Comparison of ENCODE assay signal across 8 cellular contexts in genomic region chr19:14042673-14043608, GRCh38. TPM values are rescaled to one million over a fixed set of nuclear protein-coding genes. Genes with fewer than 3 reads are reported as not detected.
A peak's percentile ranks its signal among the peaks of the same experiment; 100 is the strongest.
DNase-seq lines count a peak whose midpoint lies in the region; ATAC-seq and TF ChIP-seq lines count a peak whose summit lies in the region.
"Not testable (repeated sequence)": the region's sequence is repeated elsewhere in the genome, so short reads cannot be mapped to it uniquely, and the experiment has no call there.

No MANE protein-coding gene starts in this region.

- peak; percentile 68 for TF ChIP-seq CTCF in DND-41 (IDR thresholded peaks at IDR 0.05; ENCODE audit: borderline replicate concordance, extremely low read depth, low read length, poor library complexity, severe bottlenecking)
- peak; percentile 63 for TF ChIP-seq CTCF in WERI-Rb-1 (IDR thresholded peaks at IDR 0.05; ENCODE audit: low read depth, low read length)
- TF ChIP-seq CTCF in cardiac fibroblast (IDR thresholded peaks at IDR 0.05; ENCODE audit: low read depth, low read length): peak; percentile 61
- TF ChIP-seq CTCF in heart right ventricle (IDR thresholded peaks at IDR 0.05): peak in 8 of 9 donors; percentile 14 to 77 (median 62)
- TF ChIP-seq CTCF in nephron progenitor cell (IDR thresholded peaks at IDR 0.05): peak; percentile 37
- peak; percentile 43 to 72 (median 56) for TF ChIP-seq CTCF in transverse colon (IDR thresholded peaks at IDR 0.05)

- 52 to 53% methylated on average over 19 of the region's 19 CpGs for WGBS in heart right ventricle, 2 donors
- WGBS in transverse colon (ENCODE audit: low coverage in 1 of 2), 2 donors: 66% methylated on average over 19 of the region's 19 CpGs; no CpG with 5 or more reads in 1 of the 2 donors

- not testable (repeated sequence) for H2AFZ ChIP-seq in DND-41 (ENCODE audit: low read depth, low read length)

- H3K27me3 ChIP-seq in DND-41 (ENCODE audit: insufficient read depth, low read length, poor library complexity); WERI-Rb-1 (ENCODE audit: insufficient read depth, low read depth, severe bottlenecking); heart right ventricle; transverse colon: not testable (repeated sequence)

- in situ Hi-C loops in transverse colon (cut with MboI; ENCODE audit: low pct_ligation_motif_present in 1 of 4, low pct_unique_long_range_greater_than_20kb in 1 of 4, low sequenced_read_pairs in 3 of 4): not testable (repeated sequence)

- not testable (repeated sequence) for TF ChIP-seq POLR2A in transverse colon (IDR thresholded peaks at IDR 0.05)

- H3K27me3 Mint-ChIP-seq in nephron progenitor cell (ENCODE audit: low read depth, poor library complexity): not testable (repeated sequence)

- not testable (repeated sequence) for H3K4me3 ChIP-seq in DND-41 (ENCODE audit: low read depth in 1 of 2, low read length in 2 of 2); WERI-Rb-1 (ENCODE audit: low read depth, low read length); cardiac fibroblast (replicated peaks in 1 of 2; ENCODE audit: low read depth in 2 of 2, low read length in 2 of 2); heart right ventricle; transverse colon

- H3K4me1 Mint-ChIP-seq in nephron progenitor cell: peaks cover 17% of the 10 kb centered on the region

- H4K20me1 ChIP-seq in DND-41 (ENCODE audit: insufficient read depth, low read length): not testable (repeated sequence)

- peaks cover 34% of the 10 kb centered on the region for H3K36me3 ChIP-seq in DND-41 (ENCODE audit: insufficient read depth, low read length)
- not testable (repeated sequence) for H3K36me3 ChIP-seq in WERI-Rb-1, transverse colon
- H3K36me3 ChIP-seq in heart right ventricle: peaks cover 0 to 60% (median 0%) of the 10 kb centered on the region in 9 donors

- not testable (repeated sequence) for H3K9ac ChIP-seq in DND-41 (ENCODE audit: low read depth, low read length)

- ATAC-seq in DND-41 (ENCODE audit: insufficient read depth, low read depth): peak; percentile 58; the same call in 2 of the 3 replicates
- peak; percentile 62 to 88 (median 82) for ATAC-seq in heart right ventricle

- DNase-seq in DND-41: peak; percentile 42
- DNase-seq in HPDE6-E6E7 (ENCODE audit: extremely low spot score): peak; percentile 74
- DNase-seq in NCI-H69 (lab: John Stamatoyannopoulos, UW): peak; percentile 63
- peak; percentile 67 for DNase-seq in WERI-Rb-1
- DNase-seq in cardiac fibroblast (ENCODE audit: low read depth in 2 of 2): peak; percentile 87 to 89
- peak in 1 of 2 donors; percentile 60 for DNase-seq in heart right ventricle
- DNase-seq in nephron progenitor cell: peak; percentile 45
- peak; percentile 58 for DNase-seq in transverse colon

- H3K9me3 Mint-ChIP-seq in nephron progenitor cell: not testable (repeated sequence)

- H3K27ac Mint-ChIP-seq in nephron progenitor cell: peak overlapping the region; percentile 97

- not testable (repeated sequence) for H3K27ac ChIP-seq in DND-41 (ENCODE audit: low read length)
- H3K27ac ChIP-seq in WERI-Rb-1: peak overlapping the region; percentile 58
- peak overlapping the region; percentile 6 to 68 (median 50) for H3K27ac ChIP-seq in heart right ventricle
- H3K27ac ChIP-seq in transverse colon: peak overlapping the region in 2 of 4 donors; percentile 33 to 54

- not testable (repeated sequence) for H3K79me2 ChIP-seq in DND-41 (ENCODE audit: insufficient read depth, low read length)

- intact Hi-C loops in heart right ventricle (cut with DNase I): loop anchor here in 6 of 10 donors (1.0 to 10.0 kb wide), 7 partner anchors 78 to 448 kb away; partner anchors contain the start of gene DCAF15 (in 1 of the 6)
- intact Hi-C loops in transverse colon (cut with DNase I; ENCODE audit: low total_unique reads): not testable (repeated sequence)

- H3K4me1 ChIP-seq in DND-41 (ENCODE audit: insufficient read depth, low read length): not testable (repeated sequence)
- H3K4me1 ChIP-seq in heart right ventricle (peaks cover 0 to 10% (median 9%) of the 10 kb centered on the region in 9 donors), transverse colon (peaks cover 0 to 18% (median 3%) of the 10 kb centered on the region in 4 donors)

- TF ChIP-seq EP300 in transverse colon (IDR thresholded peaks at IDR 0.05; ENCODE audit: low read depth): not testable (repeated sequence)

- not testable (repeated sequence) for H3K4me2 ChIP-seq in DND-41 (ENCODE audit: insufficient read depth, low read length)

- H3K4me3 Mint-ChIP-seq in nephron progenitor cell: not testable (repeated sequence)

- H3K9me3 ChIP-seq in DND-41 (ENCODE audit: insufficient read depth, low read length, severe bottlenecking); WERI-Rb-1 (ENCODE audit: severe bottlenecking); heart right ventricle; transverse colon: not testable (repeated sequence)

- H3K36me3 Mint-ChIP-seq in nephron progenitor cell (ENCODE audit: low read depth): not testable (repeated sequence)

RNA-seq across cellular contexts. Expression of gene IL27RA, which starts 11.4 kb away (rescaled TPM):
- 1 to 10 TPM; 2.4 to 7.6 (median 3.4) TPM for total RNA-seq in heart right ventricle
- polyA plus RNA-seq in heart right ventricle: 1 to 10 TPM; 4.6 to 5.9 TPM
- 1 to 10 TPM in 3 of 4 donors, under 1 TPM in 1; 0.37 to 2.1 (median 1.5) TPM for total RNA-seq in transverse colon

RNA-seq across cellular contexts. Expression of gene RLN3, which starts 15.0 kb away (rescaled TPM):
- total RNA-seq in heart right ventricle (not detected), transverse colon (not detected)
- polyA plus RNA-seq in heart right ventricle: not detected

RNA-seq across cellular contexts. Expression of gene PALM3, which starts 18.9 kb away (rescaled TPM):
- total RNA-seq in heart right ventricle (under 1 TPM in 5 of 10 donors, not detected in 5; 0.14 to 0.94 (median 0.38) TPM), transverse colon (under 1 TPM in 2 of 4 donors, not detected in 2; 0.14 to 0.32 TPM)
- under 1 TPM in 1 of 2 donors, not detected in 1; 0.14 TPM for polyA plus RNA-seq in heart right ventricle

RNA-seq across cellular contexts. Expression of gene MISP3, which starts 29.6 kb away (rescaled TPM):
- 10 to 100 TPM in 1 of 10 donors, 1 to 10 TPM in 9; 3.1 to 10.3 (median 5.9) TPM for total RNA-seq in heart right ventricle
- 10 to 100 TPM in 1 of 2 donors, 1 to 10 TPM in 1; 5.7 to 12.4 TPM for polyA plus RNA-seq in heart right ventricle
- total RNA-seq in transverse colon: 100 to 1,000 TPM in 1 of 4 donors, 10 to 100 TPM in 3; 23.8 to 115 (median 35.8) TPM

RNA-seq across cellular contexts. Expression of gene RFX1, which starts 36.8 kb away (rescaled TPM):
- 10 to 100 TPM; 10.4 to 15.8 (median 12.0) TPM for total RNA-seq in heart right ventricle
- 1 to 10 TPM; 2.7 to 5.9 TPM for polyA plus RNA-seq in heart right ventricle
- 1 to 10 TPM; 3.7 to 9.0 (median 8.1) TPM for total RNA-seq in transverse colon
